In genomic region chr7:26101471-26102151, GRCh38 we compare ENCODE assay signal across 8 cellular contexts. TPM values are rescaled to one million over a fixed set of nuclear protein-coding genes. Genes with fewer than 3 reads are reported as not detected.
DNase-seq lines count a peak whose midpoint lies in the region; FAIRE-seq and TF ChIP-seq lines count a peak whose summit lies in the region.

No MANE protein-coding gene starts in this region.

- no peak for TF ChIP-seq POLR2A in breast epithelium (IDR thresholded peaks at IDR 0.05)

- no peak overlapping the region for H3K9ac ChIP-seq in mammary epithelial cell (ENCODE audit: insufficient read depth, low read length)
- peak overlapping the region in 1 of 2 donors; percentile 37 for H3K9ac ChIP-seq in kidney (ENCODE audit: low read length in 2 of 2)

- no peaks in the 10 kb centered on the region for H3K36me3 ChIP-seq in breast epithelium
- no peaks in the 10 kb centered on the region for H3K36me3 ChIP-seq in mammary epithelial cell (ENCODE audit: insufficient read depth, low read length)
- no peaks in the 10 kb centered on the region for H3K36me3 ChIP-seq in kidney (ENCODE audit: control insufficient read depth in 1 of 2, insufficient read depth in 2 of 2, low read length in 2 of 2)

- dilution Hi-C loops in mammary epithelial cell (cut with HindIII; ENCODE audit: low sequenced_read_pairs), result no loop called here

- WGBS in mammary epithelial cell (ENCODE audit: low coverage, missing lambda C conversion rate), result no CpG with 5 or more reads among the region's 13 CpGs

- H3K9me3 ChIP-seq in breast epithelium (no peaks in the 10 kb centered on the region), mammary epithelial cell (replicated peaks; ENCODE audit: insufficient read depth, low read length) (no peaks in the 10 kb centered on the region), kidney (ENCODE audit: control insufficient read depth in 1 of 2, low read length in 2 of 2) (no peaks in the 10 kb centered on the region)

- in situ Hi-C loops in mammary epithelial cell (cut with MboI; ENCODE audit: low sequenced_read_pairs in 2 of 2), result no loop called here

- H3K27me3 Mint-ChIP-seq in T-helper 1 cell treated with Interleukin-12 subunit alpha and Interleukin-12 subunit beta and Interleukin-4 antibody, amounts not matched to agents 30 μg/mL and 1 μg/mL, for 36 hours (ENCODE audit: low read depth), result no peaks in the 10 kb centered on the region
- H3K27me3 Mint-ChIP-seq in type B pancreatic cell, result no peaks in the 10 kb centered on the region

- no peaks in the 10 kb centered on the region for H3K27me3 ChIP-seq in breast epithelium
- H3K27me3 ChIP-seq in mammary epithelial cell (ENCODE audit: insufficient read depth, low read length), result no peaks in the 10 kb centered on the region

- H3K4me1 Mint-ChIP-seq in T-helper 1 cell treated with Interleukin-12 subunit alpha and Interleukin-12 subunit beta and Interleukin-4 antibody, amounts not matched to agents 30 μg/mL and 1 μg/mL, for 36 hours (ENCODE audit: low read depth), result peaks cover 31% of the 10 kb centered on the region
- peaks cover 21% of the 10 kb centered on the region for H3K4me1 Mint-ChIP-seq in type B pancreatic cell (ENCODE audit: unreplicated experiment)

- H3K4me2 ChIP-seq in mammary epithelial cell (ENCODE audit: insufficient read depth, low read depth, low read length), result no peak overlapping the region

- TF ChIP-seq CTCF in breast epithelium (IDR thresholded peaks at IDR 0.05), result no peak
- no peak for TF ChIP-seq CTCF in mammary epithelial cell (conservative IDR thresholded peaks at IDR 0.05 in 1 of 2, IDR thresholded peaks at IDR 0.05 in 1 of 2; ENCODE audit: extremely low read depth in 1 of 2, insufficient read depth in 1 of 2, low read depth in 1 of 2, low read length in 2 of 2)
- TF ChIP-seq CTCF in kidney (IDR thresholded peaks at IDR 0.05; ENCODE audit: borderline replicate concordance, extremely low read depth, insufficient read depth), result no peak
- TF ChIP-seq CTCF in type B pancreatic cell (conservative IDR thresholded peaks at IDR 0.05), result no peak

- no TSS peak for BruUV-seq in mammary epithelial cell (replicated peaks; lab: Mats Ljungman, UMichigan)

- intact Hi-C loops in breast epithelium (cut with DNase I; ENCODE audit: low total_unique reads), result loop anchor here (5.0 kb wide), 1 partner anchor 1031 kb away; the partner anchor contains the start of gene HOXA4
- intact Hi-C loops in mammary epithelial cell (cut with micrococcal nuclease), result no loop called here
- intact Hi-C loops in kidney (cut with DNase I), result no loop called here

- H3K4me1 ChIP-seq in breast epithelium (no peaks in the 10 kb centered on the region), mammary epithelial cell (ENCODE audit: insufficient read depth, low read length) (no peaks in the 10 kb centered on the region), kidney (ENCODE audit: control insufficient read depth in 1 of 2, insufficient read depth in 1 of 2, low read depth in 1 of 2, low read length in 2 of 2) (peaks cover 7 to 8% of the 10 kb centered on the region in 2 donors)

- peak overlapping the region; percentile 71 for H3K4me3 Mint-ChIP-seq in T-helper 1 cell treated with Interleukin-12 subunit alpha and Interleukin-12 subunit beta and Interleukin-4 antibody, amounts not matched to agents 30 μg/mL and 1 μg/mL, for 36 hours
- peak overlapping the region; percentile 76 for H3K4me3 Mint-ChIP-seq in type B pancreatic cell

- H4K20me1 ChIP-seq in mammary epithelial cell (ENCODE audit: insufficient read depth, low read length), result no peaks in the 10 kb centered on the region

- no peak for FAIRE-seq in kidney (lab: Jason Lieb, UNC)

- H3K27ac ChIP-seq in breast epithelium (no peak overlapping the region), mammary epithelial cell (ENCODE audit: insufficient read depth, low read depth, low read length) (no peak overlapping the region), kidney (ENCODE audit: low read depth in 2 of 2, low read length in 2 of 2) (peak overlapping the region in 1 of 2 donors; percentile 16)

- peaks cover 4% of the 10 kb centered on the region for H3K9me3 Mint-ChIP-seq in T-helper 1 cell treated with Interleukin-12 subunit alpha and Interleukin-12 subunit beta and Interleukin-4 antibody, amounts not matched to agents 30 μg/mL and 1 μg/mL, for 36 hours
- H3K9me3 Mint-ChIP-seq in type B pancreatic cell, result no peaks in the 10 kb centered on the region

- no peaks in the 10 kb centered on the region for H3K79me2 ChIP-seq in mammary epithelial cell (ENCODE audit: insufficient read depth, low read length)

- no peak overlapping the region for H2AFZ ChIP-seq in mammary epithelial cell (ENCODE audit: low read depth, low read length)

- DNase-seq in breast epithelium (ENCODE audit: low spot score in 2 of 2), result no peak
- no peak for DNase-seq in mammary epithelial cell
- DNase-seq in kidney, result no peak
- no peak for DNase-seq in type B pancreatic cell (ENCODE audit: extremely low spot score, unreplicated experiment)
- no peak for DNase-seq in activated gamma-delta T cell treated with Interleukin-2 at 50 U/mL for 16 hours
- DNase-seq in SHP77 (lab: John Stamatoyannopoulos, UW), result no peak
- no peak for DNase-seq in DMS114 treated with DMSO at 0.1 percent for 48 hours (lab: John Stamatoyannopoulos, UW; ENCODE audit: unreplicated experiment)

- H3K4me3 ChIP-seq in breast epithelium (peak overlapping the region; percentile 16 to 29 (median 24)), mammary epithelial cell (replicated peaks in 1 of 3; ENCODE audit: insufficient read depth in 1 of 3, low read depth in 2 of 3, low read length in 3 of 3) (no peak overlapping the region), kidney (ENCODE audit: low read length in 2 of 2) (peak overlapping the region; percentile 16 to 51)

- peaks cover 4% of the 10 kb centered on the region for H3K36me3 Mint-ChIP-seq in T-helper 1 cell treated with Interleukin-12 subunit alpha and Interleukin-12 subunit beta and Interleukin-4 antibody, amounts not matched to agents 30 μg/mL and 1 μg/mL, for 36 hours (ENCODE audit: low read depth)
- no peaks in the 10 kb centered on the region for H3K36me3 Mint-ChIP-seq in type B pancreatic cell

- peak overlapping the region; percentile 90 for H3K27ac Mint-ChIP-seq in T-helper 1 cell treated with Interleukin-12 subunit alpha and Interleukin-12 subunit beta and Interleukin-4 antibody, amounts not matched to agents 30 μg/mL and 1 μg/mL, for 36 hours
- H3K27ac Mint-ChIP-seq in type B pancreatic cell, result peak overlapping the region; percentile 67

- CTCF ChIA-PET in mammary epithelial cell (lab: Charles Lee; ENCODE audit: low non-redundant PET), result no interaction called here

RNA-seq across cellular contexts. Expression of gene NFE2L3, which starts 50.4 kb away (rescaled TPM):
- 1 to 10 TPM; 2.2 to 5.8 (median 4.9) TPM for total RNA-seq in breast epithelium
- total RNA-seq in mammary epithelial cell, result 1 to 10 TPM; 5.4 to 8.3 TPM
- polyA plus RNA-seq in mammary epithelial cell, result 6.8 TPM
- polyA minus RNA-seq in mammary epithelial cell, result 9.5 TPM
- 12.5 TPM for total RNA-seq in kidney
- 5.2 TPM for polyA plus RNA-seq in kidney (ENCODE audit: insufficient read depth, low read depth, low replicate concordance)
- total RNA-seq in type B pancreatic cell (ENCODE audit: low replicate concordance), result 6.5 and 10.5 TPM in 2 replicates

Comparison
In these comparisons a context has a peak if more than half of its experiments do, and no peak if none do; other contexts are left out.
1. H3K4me3 ChIP-seq: peak in breast epithelium (3 of 3) and kidney (2 of 2); none in mammary epithelial cell (0 of 3).